ENCODE assay signal across 33 cellular contexts in the genomic region with DNA sequence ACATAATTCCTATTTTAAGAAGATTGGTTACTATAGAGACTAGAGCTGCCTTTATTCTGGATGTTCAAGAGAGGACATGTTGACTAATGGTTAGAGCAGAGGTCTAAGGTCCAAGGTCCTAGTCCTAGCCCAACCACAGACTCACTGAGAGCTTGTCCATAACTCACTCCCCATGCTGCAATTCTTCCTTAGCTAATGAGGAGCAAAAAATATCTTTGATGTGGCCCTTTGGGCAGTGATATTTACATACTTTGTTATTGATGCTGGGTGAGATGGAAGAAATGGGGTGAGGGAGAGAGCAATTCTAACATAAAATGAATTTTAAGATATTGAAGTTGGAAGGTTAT. TPM values are rescaled to one million over a fixed set of nuclear protein-coding genes. Genes with fewer than 3 reads are reported as not detected.
"Had no signal": no experiment of that assay in that cellular context is flagged by ENCODE, and none has a peak within 500 bp of the region (broad histone marks: within the 10 kb centered on the region; RNA-seq: fewer than 3 reads in every experiment).

No MANE protein-coding gene starts in this region.

- ATAC-seq: activated CD4-positive, alpha-beta T cell treated with anti-CD3 and anti-CD28 coated beads for 36 hours; activated CD4-positive, CD25-positive, alpha-beta regulatory T cell treated with anti-CD3 and anti-CD28 coated beads, Interleukin-2, amount 50 U/mL, for 24 hours; activated CD8-positive, alpha-beta T cell treated with anti-CD3 and anti-CD28 coated beads, Interleukin-2, amount 10 ng/mL, durations not matched to agents 7 days and 5 days; activated naive CD4-positive, alpha-beta T cell treated with anti-CD3 and anti-CD28 coated beads, Interleukin-2, amount 50 U/mL, for 72 hours; body of pancreas; Panc1 had no signal

- H3K27ac Mint-ChIP-seq: activated CD4-positive, alpha-beta T cell treated with anti-CD3 and anti-CD28 coated beads for 36 hours; activated CD4-positive, alpha-beta T cell treated with anti-CD3 and anti-CD28 coated beads, Interleukin-2, amount 10 ng/mL, durations not matched to agents 7 days and 5 days; activated CD8-positive, alpha-beta T cell treated with anti-CD3 and anti-CD28 coated beads, Interleukin-2, amount 10 ng/mL, durations not matched to agents 7 days and 5 days; activated naive CD4-positive, alpha-beta T cell treated with anti-CD3 and anti-CD28 coated beads for 36 hours; activated naive CD4-positive, alpha-beta T cell treated with anti-CD3 and anti-CD28 coated beads, Interleukin-2, amount 50 U/mL, for 72 hours; activated T-cell treated with anti-CD3 and anti-CD28 coated beads, Interleukin-2, amount 50 U/mL, for 24 hours had no signal

- H3K9me3 ChIP-seq: adrenal gland, body of pancreas, breast epithelium, MG63, SJCRH30 had no signal

- H3K4me3 Mint-ChIP-seq: activated CD4-positive, alpha-beta T cell treated with anti-CD3 and anti-CD28 coated beads for 36 hours; activated CD4-positive, alpha-beta T cell treated with anti-CD3 and anti-CD28 coated beads, Interleukin-2, amount 10 ng/mL, durations not matched to agents 7 days and 5 days; activated CD8-positive, alpha-beta T cell treated with anti-CD3 and anti-CD28 coated beads, Interleukin-2, amount 10 ng/mL, durations not matched to agents 7 days and 5 days; activated naive CD4-positive, alpha-beta T cell treated with anti-CD3 and anti-CD28 coated beads for 36 hours; activated T-cell treated with anti-CD3 and anti-CD28 coated beads, Interleukin-2, amount 50 U/mL, for 24 hours had no signal

- H3K27me3 ChIP-seq: adrenal gland, body of pancreas, breast epithelium, MG63, SJCRH30 had no signal

- FAIRE-seq: astrocyte had no signal

- H3K27ac ChIP-seq: adrenal gland, breast epithelium, SJCRH30, SK-N-MC had no signal

- H3K4me3 ChIP-seq: adrenal gland, body of pancreas, breast epithelium, MG63, SJCRH30, SK-N-MC had no signal

- H3K36me3 Mint-ChIP-seq: activated naive CD4-positive, alpha-beta T cell treated with anti-CD3 and anti-CD28 coated beads, Interleukin-2, amount 50 U/mL, for 72 hours had no signal

- H3K4me1 ChIP-seq: adrenal gland, breast epithelium, SJCRH30 had no signal

- DNase-seq: activated CD4-positive, alpha-beta T cell treated with anti-CD3 and anti-CD28 coated beads for 36 hours; activated CD4-positive, alpha-beta T cell treated with anti-CD3 and anti-CD28 coated beads, Interleukin-2, amount 10 ng/mL, durations not matched to agents 7 days and 5 days; activated CD4-positive, alpha-beta T cell treated with anti-CD3 and anti-CD28 coated beads, Interleukin-2, amount 50 U/mL, for 48 hours; activated CD8-positive, alpha-beta T cell treated with anti-CD3 and anti-CD28 coated beads, Interleukin-2, amount 10 ng/mL, durations not matched to agents 7 days and 5 days; activated gamma-delta T cell treated with Interleukin-2 at 50 U/mL for 16 hours; activated naive CD4-positive, alpha-beta T cell treated with anti-CD3 and anti-CD28 coated beads for 36 hours; activated T-cell treated with anti-CD3 and anti-CD28 coated beads, Interleukin-2, amount 50 U/mL, for 24 hours; adrenal gland; body of pancreas; Kasumi-1; KG1; NCI-H1092 treated with DMSO at 0.1 percent for 48 hours; NCI-H1417; NCI-H146; NCI-H187 treated with DMSO at 0.1 percent for 48 hours; NCI-H2081; NCI-H2171 treated with DMSO at 0.1 percent for 48 hours; NCI-H226; NCI-H446 treated with DMSO at 0.1 percent for 48 hours; NCI-H524; NCI-H69; NCI-H82; SHP77; SJCRH30; T1000 had no signal

- H3K9me3 Mint-ChIP-seq: activated naive CD4-positive, alpha-beta T cell treated with anti-CD3 and anti-CD28 coated beads for 36 hours; activated T-cell treated with anti-CD3 and anti-CD28 coated beads, Interleukin-2, amount 50 U/mL, for 24 hours had no signal

- H3K27me3 Mint-ChIP-seq: activated CD4-positive, alpha-beta T cell treated with anti-CD3 and anti-CD28 coated beads for 36 hours; activated CD4-positive, alpha-beta T cell treated with anti-CD3 and anti-CD28 coated beads, Interleukin-2, amount 10 ng/mL, durations not matched to agents 7 days and 5 days; activated T-cell treated with anti-CD3 and anti-CD28 coated beads, Interleukin-2, amount 50 U/mL, for 24 hours had no signal

- H3K36me3 ChIP-seq: adrenal gland, breast epithelium, MG63, SJCRH30 had no signal

RNA-seq across cellular contexts. Expression of a gene that starts 57.9 kb away (rescaled TPM):
- total RNA-seq: astrocyte, body of pancreas, cardiac septum, SJCRH30 had no signal
